ENCODE assay signal across 8 cellular contexts in the genomic region with DNA sequence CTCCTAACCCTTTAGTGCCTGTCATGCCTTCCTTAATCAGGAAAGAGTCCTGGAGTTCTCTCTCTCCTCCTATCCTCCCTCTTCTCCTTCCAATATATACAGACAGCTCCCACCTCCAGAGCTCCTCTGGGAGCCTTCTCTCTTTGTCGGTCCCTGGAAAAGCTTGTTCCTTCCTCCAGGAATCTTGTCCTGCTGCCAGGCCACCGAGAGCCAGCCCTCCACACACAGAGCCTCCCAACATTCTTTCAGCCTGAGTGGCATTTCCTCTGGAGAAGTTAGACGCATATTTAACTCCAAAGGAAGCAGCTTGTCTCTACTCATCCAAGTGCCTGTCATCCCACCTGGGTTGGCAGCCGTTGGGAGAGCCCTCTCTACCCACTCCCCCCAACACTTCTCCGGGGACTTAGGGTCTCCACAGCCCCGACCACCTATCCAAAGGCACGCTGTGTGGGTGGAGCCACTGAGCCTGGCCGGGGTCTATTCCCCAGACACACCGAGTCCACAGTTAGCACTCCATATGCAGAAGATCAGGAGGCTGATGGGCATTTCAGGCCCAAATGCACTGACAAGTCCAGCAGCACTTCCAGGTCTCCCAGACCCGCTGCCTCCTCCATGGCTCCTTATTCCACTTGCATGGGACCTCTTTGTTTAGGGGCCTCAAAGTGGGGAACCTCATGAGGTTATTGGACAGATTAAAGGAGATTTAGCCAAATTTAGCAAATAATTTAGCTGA. TPM values are rescaled to one million over a fixed set of nuclear protein-coding genes. Genes with fewer than 3 reads are reported as not detected.
DNase-seq lines count a peak whose midpoint lies in the region; ATAC-seq and TF ChIP-seq lines count a peak whose summit lies in the region.

No MANE protein-coding gene starts in this region.

- no peaks in the 10 kb centered on the region for H3K79me2 ChIP-seq in osteoblast (ENCODE audit: insufficient read depth, low read length)

- H3K27me3 ChIP-seq in SJSA1 (replicated peaks) (no peaks in the 10 kb centered on the region), osteoblast (ENCODE audit: insufficient read depth, low read length) (no peaks in the 10 kb centered on the region)

- no peak for TF ChIP-seq CTCF in osteoblast (IDR thresholded peaks at IDR 0.05; ENCODE audit: extremely low read depth, low read depth, low read length)

- H3K4me2 ChIP-seq in osteoblast (ENCODE audit: insufficient read depth, low read length), result peak overlapping the region; percentile 67

- H3K27ac ChIP-seq in SJSA1, result peak overlapping the region; percentile 73
- H3K27ac ChIP-seq in osteoblast (ENCODE audit: low read depth, low read length), result peak overlapping the region; percentile 69

- no peak overlapping the region for H2AFZ ChIP-seq in osteoblast (ENCODE audit: low read length)

- peak; percentile 69 for DNase-seq in Caki2 (ENCODE audit: low read depth)
- DNase-seq in SJSA1 (ENCODE audit: low read depth in 1 of 2, low spot score in 2 of 2), result peak; percentile 88 to 91
- peak; percentile 87 for DNase-seq in fibroblast of peridontal ligament (ENCODE audit: extremely low read depth)
- DNase-seq in osteoblast (ENCODE audit: insufficient read length, low spot score, missing footprints), result peak; percentile 96
- no peak for DNase-seq in stimulated activated naive CD4-positive, alpha-beta T cell treated with Interleukin-2 at 50 U/mL for 16 hours (lab: John Stamatoyannopoulos, UW)
- DNase-seq in activated CD4-positive, alpha-beta T cell treated with anti-CD3 and anti-CD28 coated beads for 48 hours, result no peak

- H3K4me3 ChIP-seq in SJSA1 (no peak overlapping the region), osteoblast (ENCODE audit: insufficient read depth, low read length) (peak overlapping the region; percentile 8)

- H3K9me3 ChIP-seq in SJSA1 (replicated peaks), result no peaks in the 10 kb centered on the region
- no peaks in the 10 kb centered on the region for H3K9me3 ChIP-seq in osteoblast (ENCODE audit: low read depth, low read length)

- H4K20me1 ChIP-seq in osteoblast (ENCODE audit: insufficient read depth, low read length), result no peaks in the 10 kb centered on the region

- H3K36me3 ChIP-seq in SJSA1 (peaks cover 83% of the 10 kb centered on the region), osteoblast (ENCODE audit: insufficient read depth, low read length) (no peaks in the 10 kb centered on the region)

- in situ Hi-C loops in Caki2 (cut with HindIII; ENCODE audit: low pct_unique_long_range_greater_than_20kb, low sequenced_read_pairs), result no loop called here

- ATAC-seq in HG03571 (IDR thresholded peaks at IDR 0.05; ENCODE audit: unreplicated experiment) (no peak), GM21526 (IDR thresholded peaks at IDR 0.05; ENCODE audit: low FRiP score, unreplicated experiment) (no peak)

- peaks cover 92% of the 10 kb centered on the region for H3K4me1 ChIP-seq in SJSA1 (replicated peaks)
- H3K4me1 ChIP-seq in osteoblast (ENCODE audit: insufficient read depth, low read length), result peaks cover 58% of the 10 kb centered on the region

RNA-seq across cellular contexts. Expression of gene DKK3, which starts 31.1 kb away (rescaled TPM):
- total RNA-seq in Caki2 (2014; rRNA removed; shearing (Covaris generic); ENCODE audit: low replicate concordance), result 54.2 and 67.3 TPM in 2 replicates
- total RNA-seq in SJSA1 (2014; rRNA removed; shearing (Covaris generic)), result 572 and 807 TPM in 2 replicates
- 52.2 and 72.4 TPM in 2 replicates for total RNA-seq in osteoblast

Comparison
In these comparisons a context has a peak if more than half of its experiments do, and no peak if none do; other contexts are left out.
1. DNase-seq: peak in Caki2 (single experiment), SJSA1 (2 of 2), fibroblast of peridontal ligament (single experiment) and osteoblast (single experiment); none in stimulated activated naive CD4-positive, alpha-beta T cell treated with Interleukin-2 at 50 U/mL for 16 hours (single experiment) and activated CD4-positive, alpha-beta T cell treated with anti-CD3 and anti-CD28 coated beads for 48 hours (single experiment).